ENCODE assay signal across 8 cellular contexts in the genomic region with DNA sequence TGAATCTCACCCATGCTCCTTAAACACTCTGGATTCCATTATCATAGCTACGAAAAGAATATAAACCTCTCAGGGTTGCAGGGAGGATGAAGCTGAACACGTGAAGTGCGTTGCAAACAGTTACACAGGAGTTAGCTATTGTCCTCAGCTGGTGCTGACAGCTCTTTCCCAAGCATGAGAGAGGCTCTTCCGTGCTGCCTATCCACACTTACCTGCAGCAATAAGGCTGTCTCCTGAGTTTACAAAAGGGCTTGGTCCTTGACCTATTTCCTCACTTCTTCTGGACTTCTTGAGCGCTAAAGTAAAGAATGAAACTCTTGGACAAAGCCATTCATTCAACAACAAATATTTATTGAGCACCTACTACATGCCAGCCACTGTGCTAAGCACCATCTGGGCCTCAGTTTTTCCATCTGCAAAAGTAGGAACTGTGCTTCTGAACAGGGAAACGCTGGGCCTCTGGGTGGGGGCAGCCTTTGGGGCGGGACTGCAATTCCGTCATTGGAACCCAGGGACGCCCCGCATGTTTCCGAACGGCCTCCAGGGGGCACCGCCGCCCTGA. TPM values are rescaled to one million over a fixed set of nuclear protein-coding genes. Genes with fewer than 3 reads are reported as not detected.
DNase-seq lines count a peak whose midpoint lies in the region; ATAC-seq and TF ChIP-seq lines count a peak whose summit lies in the region.

No MANE protein-coding gene starts in this region.

- H3K27me3 Mint-ChIP-seq in CD14-positive monocyte (ENCODE audit: low read depth in 3 of 3): no peaks in the 10 kb centered on the region
- peaks cover 2% of the 10 kb centered on the region for H3K27me3 Mint-ChIP-seq in endothelial cell (ENCODE audit: unreplicated experiment)

- H3K9me3 Mint-ChIP-seq in CD14-positive monocyte: peaks cover 0 to 8% (median 0%) of the 10 kb centered on the region in 7 donors
- no peaks in the 10 kb centered on the region for H3K9me3 Mint-ChIP-seq in endothelial cell (ENCODE audit: unreplicated experiment)

- TF ChIP-seq CTCF in CD14-positive monocyte (IDR thresholded peaks at IDR 0.05) (no peak), endothelial cell (IDR thresholded peaks at IDR 0.05; ENCODE audit: unreplicated experiment) (no peak)

- H3K4me3 Mint-ChIP-seq in CD14-positive monocyte (peak overlapping the region; percentile 90 to 95), endothelial cell (ENCODE audit: unreplicated experiment) (peak overlapping the region; percentile 90)

- DNase-seq in CD14-positive monocyte (ENCODE audit: low spot score) (peak; percentile 91), NCI-H2196 (lab: John Stamatoyannopoulos, UW; ENCODE audit: unreplicated experiment) (peak; percentile 92), endothelial cell (ENCODE audit: low spot score) (peak; percentile 93)
- peak; percentile 78 for DNase-seq in activated CD8-positive, alpha-beta memory T cell treated with anti-CD3 and anti-CD28 coated beads, Interleukin-2, amount 50 U/mL, for 24 hours (ENCODE audit: extremely low read depth)
- DNase-seq in stimulated activated CD8-positive, alpha-beta memory T cell treated with anti-CD3 and anti-CD28 coated beads, Interleukin-4, amount 100 ng/mL, for 48 hours: peak; percentile 93

- H3K27me3 ChIP-seq in mononuclear cell (ENCODE audit: insufficient read depth, low read length): no peaks in the 10 kb centered on the region

- H3K36me3 Mint-ChIP-seq in CD14-positive monocyte (peaks cover 15 to 16% of the 10 kb centered on the region in 2 donors), endothelial cell (ENCODE audit: low read depth, unreplicated experiment) (peaks cover 8% of the 10 kb centered on the region)

- peak; percentile 69 for ATAC-seq in GM21529 (IDR thresholded peaks at IDR 0.05; ENCODE audit: unreplicated experiment)
- no peak for ATAC-seq in GM21786 (IDR thresholded peaks at IDR 0.05; ENCODE audit: unreplicated experiment)

- peaks cover 28% of the 10 kb centered on the region for H3K4me1 ChIP-seq in mononuclear cell (ENCODE audit: insufficient read depth, low read length)

- intact Hi-C loops in CD14-positive monocyte (cut with micrococcal nuclease): loop anchor here in 1 of 2 donors (1.0 to 10.0 kb wide), 4 partner anchors 69 to 168 kb away; partner anchors contain the start of genes CDC42BPG, CDCA5, PPP2R5B and TM7SF2

- peaks cover 35% of the 10 kb centered on the region for H3K4me1 Mint-ChIP-seq in CD14-positive monocyte
- peaks cover 13% of the 10 kb centered on the region for H3K4me1 Mint-ChIP-seq in endothelial cell (ENCODE audit: unreplicated experiment)

- no peaks in the 10 kb centered on the region for H3K9me3 ChIP-seq in mononuclear cell (ENCODE audit: low read depth, low read length)

- H3K27ac Mint-ChIP-seq in CD14-positive monocyte (peak overlapping the region; percentile 94 to 98 (median 97)), endothelial cell (ENCODE audit: unreplicated experiment) (peak overlapping the region; percentile 91)

- H3K4me3 ChIP-seq in mononuclear cell (ENCODE audit: low read length): peak overlapping the region; percentile 64

RNA-seq across cellular contexts. Expression of gene ARL2, which starts 0.7 kb away (rescaled TPM):
- polyA plus RNA-seq in CD14-positive monocyte: 10 to 100 TPM; 34.4 to 40.4 TPM
- total RNA-seq in endothelial cell (ENCODE audit: unreplicated experiment) (66.4 TPM), mononuclear cell (14.2 TPM)

RNA-seq across cellular contexts. Expression of gene SNX15, which starts 14.0 kb away (rescaled TPM):
- polyA plus RNA-seq in CD14-positive monocyte: 10 to 100 TPM; 16.2 to 17.8 TPM
- total RNA-seq in endothelial cell (ENCODE audit: unreplicated experiment) (19.4 TPM), mononuclear cell (12.9 TPM)

RNA-seq across cellular contexts. Expression of gene BATF2, which starts 16.4 kb away (rescaled TPM):
- polyA plus RNA-seq in CD14-positive monocyte: 1 to 10 TPM in 1 of 2 donors, under 1 TPM in 1; 0.97 to 1.1 TPM
- total RNA-seq in endothelial cell (ENCODE audit: unreplicated experiment) (not detected), mononuclear cell (not detected)

RNA-seq across cellular contexts. Expression of gene SAC3D1, which starts 27.8 kb away (rescaled TPM):
- polyA plus RNA-seq in CD14-positive monocyte: 10 to 100 TPM in 1 of 2 donors, 1 to 10 TPM in 1; 6.7 to 14.1 TPM
- total RNA-seq in endothelial cell (ENCODE audit: unreplicated experiment) (4.8 TPM), mononuclear cell (0.52 TPM)

RNA-seq across cellular contexts. Expression of gene MAJIN, which starts 41.3 kb away (rescaled TPM):
- not detected for polyA plus RNA-seq in CD14-positive monocyte
- total RNA-seq in endothelial cell (ENCODE audit: unreplicated experiment): not detected
- total RNA-seq in mononuclear cell: not detected
